In genomic region chr9:111253742-111254437, GRCh38 we compare ENCODE assay signal across 17 cellular contexts.
"Had no signal": no experiment of that assay in that cellular context is flagged by ENCODE, and none has a peak within 500 bp of the region (broad histone marks: within the 10 kb centered on the region; RNA-seq: fewer than 3 reads in every experiment).

No MANE protein-coding gene starts in this region.

- H3K36me3 ChIP-seq: ascending aorta, breast epithelium, left ventricle myocardium inferior, sigmoid colon, spleen had no signal

- FAIRE-seq: keratinocyte, urothelium cell line had no signal

- H3K4me3 Mint-ChIP-seq: activated naive CD4-positive, alpha-beta T cell treated with anti-CD3 and anti-CD28 coated beads for 36 hours; activated T-helper 17 cell treated with anti-CD3 and anti-CD28 coated beads, Interleukin-2, amount 50 U/mL, for 72 hours; endodermal cell; neural crest cell; stimulated activated effector memory CD8-positive, alpha-beta T cell treated with anti-CD3 and anti-CD28 coated beads, Interleukin-12 subunit alpha, Interleukin-12 subunit beta, amount 100 ng/mL, for 72 hours; T-helper 2 cell treated with Interferon-gamma antibody and Interleukin-4, amounts not matched to agents 5 μg/mL and 100 μg/mL, for 36 hours had no signal

- H3K27ac ChIP-seq: ascending aorta, breast epithelium, left ventricle myocardium inferior, sigmoid colon had no signal

- H3K36me3 Mint-ChIP-seq: stimulated activated effector memory CD8-positive, alpha-beta T cell treated with anti-CD3 and anti-CD28 coated beads, Interleukin-12 subunit alpha, Interleukin-12 subunit beta, amount 100 ng/mL, for 72 hours had no signal

- H3K9me3 ChIP-seq: ascending aorta, breast epithelium, left ventricle myocardium inferior, sigmoid colon, spleen had no signal

- H3K27me3 ChIP-seq: ascending aorta, breast epithelium, sigmoid colon, spleen had no signal

- H3K4me3 ChIP-seq: ascending aorta, breast epithelium, left ventricle myocardium inferior, sigmoid colon, spleen had no signal

- H3K4me1 ChIP-seq: ascending aorta, breast epithelium, left ventricle myocardium inferior, sigmoid colon, spleen had no signal

- H3K9me3 Mint-ChIP-seq: activated naive CD4-positive, alpha-beta T cell treated with anti-CD3 and anti-CD28 coated beads for 36 hours; activated T-helper 17 cell treated with anti-CD3 and anti-CD28 coated beads, Interleukin-2, amount 50 U/mL, for 72 hours; endodermal cell; T-helper 2 cell treated with Interferon-gamma antibody and Interleukin-4, amounts not matched to agents 5 μg/mL and 100 μg/mL, for 36 hours had no signal

- H3K4me1 Mint-ChIP-seq: activated T-helper 17 cell treated with anti-CD3 and anti-CD28 coated beads, Interleukin-2, amount 50 U/mL, for 72 hours; stimulated activated effector memory CD8-positive, alpha-beta T cell treated with anti-CD3 and anti-CD28 coated beads, Interleukin-12 subunit alpha, Interleukin-12 subunit beta, amount 100 ng/mL, for 72 hours had no signal

- ATAC-seq: activated CD4-positive, CD25-positive, alpha-beta regulatory T cell treated with anti-CD3 and anti-CD28 coated beads, Interleukin-2, amount 50 U/mL, for 24 hours; activated T-helper 17 cell treated with anti-CD3 and anti-CD28 coated beads, Interleukin-2, amount 50 U/mL, for 72 hours; stimulated activated effector memory CD8-positive, alpha-beta T cell treated with anti-CD3 and anti-CD28 coated beads, Interleukin-12 subunit alpha, Interleukin-12 subunit beta, amount 100 ng/mL, for 72 hours had no signal

- H3K27ac Mint-ChIP-seq: activated naive CD4-positive, alpha-beta T cell treated with anti-CD3 and anti-CD28 coated beads for 36 hours; activated T-helper 17 cell treated with anti-CD3 and anti-CD28 coated beads, Interleukin-2, amount 50 U/mL, for 72 hours; endodermal cell; stimulated activated effector memory CD8-positive, alpha-beta T cell treated with anti-CD3 and anti-CD28 coated beads, Interleukin-12 subunit alpha, Interleukin-12 subunit beta, amount 100 ng/mL, for 72 hours; T-helper 2 cell treated with Interferon-gamma antibody and Interleukin-4, amounts not matched to agents 5 μg/mL and 100 μg/mL, for 36 hours had no signal

- DNase-seq: activated CD4-positive, alpha-beta T cell treated with anti-CD3 and anti-CD28 coated beads, Interleukin-2, amount 50 U/mL, for 1 hour; activated naive CD4-positive, alpha-beta T cell treated with anti-CD3 and anti-CD28 coated beads for 36 hours; endodermal cell; hippocampal formation; left ventricle myocardium inferior; sigmoid colon; spleen; stimulated activated CD4-positive, alpha-beta T cell treated with anti-CD3 and anti-CD28 coated beads, Interleukin-1b, Interleukin-23, amount 100 ng/mL, for 48 hours had no signal
